10 cellular contexts compared by ENCODE assay signal in the genomic region with DNA sequence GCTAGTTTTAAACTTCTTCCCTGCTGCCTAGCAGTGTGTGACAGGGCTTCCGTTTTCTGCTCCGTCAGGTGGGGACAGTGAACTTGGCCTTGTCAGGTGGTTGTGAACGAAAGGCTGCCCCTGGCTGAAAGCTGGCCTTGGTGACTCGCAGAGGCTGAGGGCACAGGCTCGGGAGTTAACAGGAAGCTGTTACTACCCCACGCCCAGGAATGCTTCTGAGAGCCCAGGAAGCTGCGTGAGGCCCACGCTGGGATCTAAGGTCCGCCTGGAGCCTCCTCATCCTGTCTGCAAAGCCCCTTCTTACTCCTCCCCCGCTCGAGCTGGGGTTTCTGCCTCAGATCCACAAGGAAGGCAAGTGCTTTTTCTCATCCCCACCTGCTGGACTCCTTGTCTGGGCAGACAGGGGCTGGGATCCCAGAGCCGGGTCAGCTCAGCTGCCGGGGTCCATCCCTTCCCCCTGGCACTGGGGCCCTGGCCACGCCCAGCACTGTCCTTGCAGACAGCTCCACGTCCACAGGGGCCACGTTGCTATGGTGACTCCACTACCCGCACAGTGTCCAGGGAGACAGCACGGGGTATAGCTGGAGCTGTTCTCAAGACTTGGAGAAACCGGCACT.
A peak's percentile ranks its signal among the peaks of the same experiment; 100 is the strongest.
DNase-seq lines count a peak whose midpoint lies in the region; ATAC-seq, FAIRE-seq and TF ChIP-seq lines count a peak whose summit lies in the region.
"Had no signal": no experiment of that assay in that cellular context is flagged by ENCODE, and none has a peak within 500 bp of the region (broad histone marks: within the 10 kb centered on the region; RNA-seq: fewer than 3 reads in every experiment).

No MANE protein-coding gene starts in this region.

- H3K9me3 ChIP-seq in K562 (replicated peaks; ENCODE audit: control insufficient read depth, insufficient read depth, low read depth, low read length): no peaks in the 10 kb centered on the region
- no peaks in the 10 kb centered on the region for H3K9me3 ChIP-seq in prostate gland
- no peaks in the 10 kb centered on the region for H3K9me3 ChIP-seq in naive thymus-derived CD4-positive, alpha-beta T cell (ENCODE audit: control insufficient read depth in 2 of 3, low read length in 3 of 3)

- TF ChIP-seq EP300 in K562 (IDR thresholded peaks at IDR 0.05; ENCODE audit: low read length): no peak

- H3K9me1 ChIP-seq in K562 (ENCODE audit: control insufficient read depth, insufficient read depth, low read length): no peaks in the 10 kb centered on the region

- DNase-seq in GM06990 (ENCODE audit: extremely low read depth, insufficient read length) (peak; percentile 18), K562 (ENCODE audit: extremely low read depth in 1 of 4, low spot score in 3 of 4) (peak in 2 of 4 experiments; percentile 17), nephron progenitor cell (peak; percentile 29), dorsolateral prefrontal cortex (no peak), prostate gland (ENCODE audit: low spot score) (no peak), head of caudate nucleus (no peak)
- DNase-seq in naive thymus-derived CD4-positive, alpha-beta T cell: no peak
- DNase-seq: NCI-H510A treated with DMSO at 0.1 percent for 48 hours had no signal

- POLR2A ChIA-PET in K562 (lab: Yijun Ruan, JAX): interaction anchor here (0.6 to 1.1 kb wide), 3 partner anchors 61 to 305 kb away, joined by 3 read pairs; no protein-coding TSS in a partner anchor
- POLR2A ChIA-PET in naive thymus-derived CD4-positive, alpha-beta T cell (lab: Charles Lee): no interaction called here

- peaks cover 14% of the 10 kb centered on the region for H3K27me3 Mint-ChIP-seq in nephron progenitor cell (ENCODE audit: low read depth, poor library complexity)
- peaks cover 0 to under 1% (median 0%) of the 10 kb centered on the region in 5 donors for H3K27me3 Mint-ChIP-seq in naive thymus-derived CD4-positive, alpha-beta T cell
- H3K27me3 Mint-ChIP-seq: activated naive CD4-positive, alpha-beta T cell treated with anti-CD3 and anti-CD28 coated beads, Interleukin-2, amount 50 U/mL, for 24 hours had no signal

- TF ChIP-seq POLR2A in K562 (conservative IDR thresholded peaks at IDR 0.05): no peak
- TF ChIP-seq POLR2A in prostate gland (IDR thresholded peaks at IDR 0.05): no peak

- CTCF ChIA-PET in K562 (lab: Yijun Ruan, JAX; ENCODE audit: low intra/inter-chr PET ratio): no interaction called here
- CTCF ChIA-PET in naive thymus-derived CD4-positive, alpha-beta T cell (lab: Charles Lee): no interaction called here

- no peak for TF ChIP-seq CTCF in GM06990 (IDR thresholded peaks at IDR 0.05; ENCODE audit: insufficient read depth, low read length, poor library complexity, severe bottlenecking)
- no peak for TF ChIP-seq CTCF in K562 (IDR thresholded peaks at IDR 0.05 in 2 of 3, conservative IDR thresholded peaks at IDR 0.05 in 1 of 3; ENCODE audit: insufficient read depth in 2 of 3, low read depth in 1 of 3, low read length in 3 of 3)
- no peak for TF ChIP-seq CTCF in nephron progenitor cell (IDR thresholded peaks at IDR 0.05)
- no peak for TF ChIP-seq CTCF in dorsolateral prefrontal cortex (IDR thresholded peaks at IDR 0.05 in 54 of 56, conservative IDR thresholded peaks at IDR 0.05 in 2 of 56; ENCODE audit: low read depth in 1 of 56, partially characterized antibody in 56 of 56)
- TF ChIP-seq CTCF in prostate gland (IDR thresholded peaks at IDR 0.05): no peak

- no peaks in the 10 kb centered on the region for H3K9me3 Mint-ChIP-seq in nephron progenitor cell
- no peaks in the 10 kb centered on the region for H3K9me3 Mint-ChIP-seq in naive thymus-derived CD4-positive, alpha-beta T cell
- H3K9me3 Mint-ChIP-seq: activated naive CD4-positive, alpha-beta T cell treated with anti-CD3 and anti-CD28 coated beads, Interleukin-2, amount 50 U/mL, for 24 hours had no signal

- FAIRE-seq in K562 (lab: Jason Lieb, UNC): peak; percentile 61

- no peak overlapping the region for H3K27ac Mint-ChIP-seq in nephron progenitor cell
- no peak overlapping the region for H3K27ac Mint-ChIP-seq in naive thymus-derived CD4-positive, alpha-beta T cell
- H3K27ac Mint-ChIP-seq: activated naive CD4-positive, alpha-beta T cell treated with anti-CD3 and anti-CD28 coated beads, Interleukin-2, amount 50 U/mL, for 24 hours had no signal

- no peak overlapping the region for H3K4me3 Mint-ChIP-seq in nephron progenitor cell
- no peak overlapping the region for H3K4me3 Mint-ChIP-seq in naive thymus-derived CD4-positive, alpha-beta T cell
- H3K4me3 Mint-ChIP-seq: activated naive CD4-positive, alpha-beta T cell treated with anti-CD3 and anti-CD28 coated beads, Interleukin-2, amount 50 U/mL, for 24 hours had no signal

- peak overlapping the region; percentile 64 for H2AFZ ChIP-seq in K562 (ENCODE audit: low read depth, low read length)

- WGBS in K562 (ENCODE audit: insufficient coverage, low coverage, missing lambda C conversion rate): 56% methylated on average over 19 of the region's 19 CpGs
- 36% methylated on average over 19 of the region's 19 CpGs for WGBS in prostate gland

- no peaks in the 10 kb centered on the region for H3K36me3 Mint-ChIP-seq in nephron progenitor cell (ENCODE audit: low read depth)
- H3K36me3 Mint-ChIP-seq in naive thymus-derived CD4-positive, alpha-beta T cell: no peaks in the 10 kb centered on the region
- H3K36me3 Mint-ChIP-seq: activated naive CD4-positive, alpha-beta T cell treated with anti-CD3 and anti-CD28 coated beads, Interleukin-2, amount 50 U/mL, for 24 hours had no signal

- peak overlapping the region in 1 of 2 experiments; percentile 77; a peak in 2 of 4 replicates for H3K9ac ChIP-seq in K562 (ENCODE audit: insufficient read depth in 1 of 2, low read depth in 2 of 2, low read length in 2 of 2)

- H3K4me3 ChIP-seq in GM06990 (replicated peaks; ENCODE audit: low read depth, low read length): no peak overlapping the region
- H3K4me3 ChIP-seq in K562: no peak overlapping the region
- no peak overlapping the region for H3K4me3 ChIP-seq in dorsolateral prefrontal cortex
- H3K4me3 ChIP-seq in prostate gland: no peak overlapping the region
- H3K4me3 ChIP-seq in naive thymus-derived CD4-positive, alpha-beta T cell (ENCODE audit: low read length): no peak overlapping the region

- no TSS peak for BruUV-seq in K562 (replicated peaks; lab: Mats Ljungman, UMichigan)

- H3K27me3 ChIP-seq in GM06990 (replicated peaks; ENCODE audit: control insufficient read depth, insufficient read depth, low read length): no peaks in the 10 kb centered on the region
- H3K27me3 ChIP-seq in K562 (ENCODE audit: control insufficient read depth in 2 of 2, insufficient read depth in 2 of 2, low read length in 2 of 2): no peaks in the 10 kb centered on the region
- no peaks in the 10 kb centered on the region for H3K27me3 ChIP-seq in dorsolateral prefrontal cortex
- no peaks in the 10 kb centered on the region for H3K27me3 ChIP-seq in prostate gland (replicated peaks; ENCODE audit: insufficient read depth)
- H3K27me3 ChIP-seq in naive thymus-derived CD4-positive, alpha-beta T cell (ENCODE audit: control insufficient read depth in 2 of 2, insufficient read depth in 2 of 2, low read length in 2 of 2): no peaks in the 10 kb centered on the region

- H3K27ac ChIP-seq in K562 (ENCODE audit: extremely low read depth, low read depth, low read length): no peak overlapping the region
- H3K27ac ChIP-seq in dorsolateral prefrontal cortex: peak overlapping the region in 8 of 59 donors; percentile 5 to 44 (median 21)
- H3K27ac ChIP-seq in prostate gland: no peak overlapping the region
- no peak overlapping the region for H3K27ac ChIP-seq in naive thymus-derived CD4-positive, alpha-beta T cell (ENCODE audit: low read depth, low read length)

- ATAC-seq in HG03095 (IDR thresholded peaks at IDR 0.05; ENCODE audit: unreplicated experiment) (peak; percentile 48), K562 (no peak)
- no peak for ATAC-seq in naive thymus-derived CD4-positive, alpha-beta T cell

- H3K36me3 ChIP-seq in GM06990 (ENCODE audit: control insufficient read depth, insufficient read depth, low read length) (no peaks in the 10 kb centered on the region), K562 (ENCODE audit: control insufficient read depth, insufficient read depth, low read length) (no peaks in the 10 kb centered on the region), prostate gland (no peaks in the 10 kb centered on the region)
- no peaks in the 10 kb centered on the region for H3K36me3 ChIP-seq in naive thymus-derived CD4-positive, alpha-beta T cell (ENCODE audit: control insufficient read depth in 2 of 3, insufficient read depth in 3 of 3, low read length in 3 of 3)

- H3K4me1 Mint-ChIP-seq in nephron progenitor cell: peaks cover 14% of the 10 kb centered on the region
- H3K4me1 Mint-ChIP-seq in naive thymus-derived CD4-positive, alpha-beta T cell: no peaks in the 10 kb centered on the region
- H3K4me1 Mint-ChIP-seq: activated naive CD4-positive, alpha-beta T cell treated with anti-CD3 and anti-CD28 coated beads, Interleukin-2, amount 50 U/mL, for 24 hours had no signal

- no peak overlapping the region for H3K4me2 ChIP-seq in K562 (ENCODE audit: insufficient read depth, low read length)

- no peaks in the 10 kb centered on the region for H4K20me1 ChIP-seq in K562 (replicated peaks; ENCODE audit: control insufficient read depth, insufficient read depth, low read length)

- intact Hi-C loops in K562 (cut with micrococcal nuclease) (no loop called here), dorsolateral prefrontal cortex (cut with DNase I) (no loop called here), prostate gland (cut with DNase I) (no loop called here), head of caudate nucleus (cut with DNase I) (no loop called here)
- intact Hi-C loops in naive thymus-derived CD4-positive, alpha-beta T cell (cut with micrococcal nuclease): no loop called here

- H3K4me1 ChIP-seq in K562 (replicated peaks in 1 of 2; ENCODE audit: control insufficient read depth in 2 of 2, insufficient read depth in 2 of 2, low read length in 2 of 2): peaks cover 21 to 37% of the 10 kb centered on the region in 2 experiments; a peak in 4 of 5 replicates
- no peaks in the 10 kb centered on the region for H3K4me1 ChIP-seq in prostate gland (replicated peaks)
- H3K4me1 ChIP-seq in naive thymus-derived CD4-positive, alpha-beta T cell (ENCODE audit: control insufficient read depth in 2 of 2, insufficient read depth in 2 of 2, low read length in 2 of 2): no peaks in the 10 kb centered on the region

- no peak for TF ChIP-seq RAD21 in K562 (CRISPR knock-in tag; conservative IDR thresholded peaks at IDR 0.05 in 1 of 2, IDR thresholded peaks at IDR 0.05 in 1 of 2)

- no peaks in the 10 kb centered on the region for H3K79me2 ChIP-seq in K562 (ENCODE audit: control insufficient read depth, insufficient read depth, low read length)

- in situ Hi-C loops in K562 (cut with MboI): no loop called here

TF ChIP-seq in K562, 482 proteins besides CTCF, POLR2A, EP300 and RAD21 (continues in another document):
- peak; percentile 71 for TF ChIP-seq RFX1 (IDR thresholded peaks at IDR 0.05)

Comparison
In these comparisons a context has a peak if more than half of its experiments do, and no peak if none do; other contexts are left out.
1. DNase-seq: peak in GM06990 (single experiment) and nephron progenitor cell (single experiment); none in dorsolateral prefrontal cortex (0 of 10), prostate gland (single experiment), head of caudate nucleus (0 of 42) and naive thymus-derived CD4-positive, alpha-beta T cell (0 of 9).